ENCODE assay signal across 9 cellular contexts in the genomic region with DNA sequence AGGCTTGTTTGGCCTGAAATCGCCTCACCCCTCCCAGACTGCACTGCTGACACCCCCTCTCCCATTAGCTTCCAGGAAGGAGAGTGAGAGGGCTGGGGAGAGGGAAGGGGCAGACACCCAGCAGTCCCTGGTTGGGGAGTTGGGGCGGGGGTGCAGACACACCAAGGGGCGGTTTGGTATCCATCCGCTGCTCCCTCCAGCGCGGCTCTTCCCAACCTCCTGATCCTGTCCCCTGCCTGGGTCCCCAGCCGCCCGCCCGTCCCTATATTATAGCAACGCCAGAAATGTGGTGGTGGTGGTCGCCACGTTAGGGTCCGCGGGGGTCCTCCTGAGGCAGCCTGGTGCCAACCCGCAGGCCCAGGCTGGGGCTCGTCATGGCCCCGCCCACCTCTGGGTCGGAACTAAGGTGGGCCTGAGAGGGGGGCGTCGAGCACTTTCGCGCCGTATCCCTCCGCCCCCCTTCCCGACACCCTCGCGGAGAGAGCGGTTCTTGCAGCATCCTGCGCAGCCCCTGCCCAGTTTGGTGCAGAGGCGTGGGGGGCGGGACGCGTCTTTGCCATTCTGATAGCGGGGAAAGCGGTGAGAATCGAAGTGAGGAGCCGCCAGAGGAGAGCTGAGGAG. TPM values are rescaled to one million over a fixed set of nuclear protein-coding genes. Genes with fewer than 3 reads are reported as not detected.
A peak's percentile ranks its signal among the peaks of the same experiment; 100 is the strongest.
DNase-seq lines count a peak whose midpoint lies in the region; ATAC-seq, FAIRE-seq and TF ChIP-seq lines count a peak whose summit lies in the region.
"Had no signal": no experiment of that assay in that cellular context is flagged by ENCODE, and none has a peak within 500 bp of the region (broad histone marks: within the 10 kb centered on the region; RNA-seq: fewer than 3 reads in every experiment).

No MANE protein-coding gene starts in this region.

- no peaks in the 10 kb centered on the region for H3K4me1 ChIP-seq in heart left ventricle
- H3K4me1 ChIP-seq in mesodermal cell (ENCODE audit: control insufficient read depth, insufficient read depth, low read length, poor library complexity, severe bottlenecking), result no peaks in the 10 kb centered on the region
- no peaks in the 10 kb centered on the region for H3K4me1 ChIP-seq in uterus

- H3K4me3 ChIP-seq in heart left ventricle, result peak overlapping the region; percentile 30 to 76 (median 60)
- peak overlapping the region; percentile 48 for H3K4me3 ChIP-seq in bronchial epithelial cell (ENCODE audit: low read depth, low read length)
- H3K4me3 ChIP-seq in mesodermal cell (ENCODE audit: extremely low read depth, insufficient read depth, low read length, poor library complexity, severe bottlenecking), result peak overlapping the region; percentile 48
- H3K4me3 ChIP-seq in uterus, result peak overlapping the region; percentile 57 to 60
- H3K4me3 ChIP-seq: SK-N-MC had no signal

- TF ChIP-seq CTCF in heart left ventricle (IDR thresholded peaks at IDR 0.05) (no peak), bronchial epithelial cell (IDR thresholded peaks at IDR 0.05; ENCODE audit: insufficient read depth, low read length, severe bottlenecking) (no peak), uterus (IDR thresholded peaks at IDR 0.05) (no peak)

- DNase-seq in heart left ventricle (peak in 1 of 5 donors; percentile 16), Right ventricle myocardium inferior (ENCODE audit: missing footprints) (no peak), bronchial epithelial cell (ENCODE audit: low read depth) (no peak), uterus (peak; percentile 20 to 25), KG1 (lab: John Stamatoyannopoulos, UW) (no peak), 8988T (no peak)

- ATAC-seq in heart left ventricle (peak in 2 of 4 donors; percentile 29 to 46), Right ventricle myocardium inferior (no peak), HG03039 (IDR thresholded peaks at IDR 0.05; ENCODE audit: unreplicated experiment) (no peak)

- TF ChIP-seq POLR2A in heart left ventricle (IDR thresholded peaks at IDR 0.05) (no peak), uterus (IDR thresholded peaks at IDR 0.05) (no peak)

- H3K9me3 ChIP-seq in heart left ventricle (peaks cover 0 to 5% (median 0%) of the 10 kb centered on the region in 12 donors), mesodermal cell (ENCODE audit: control insufficient read depth, low read length) (no peaks in the 10 kb centered on the region), uterus (no peaks in the 10 kb centered on the region)

- H3K36me3 ChIP-seq in heart left ventricle (no peaks in the 10 kb centered on the region), bronchial epithelial cell (ENCODE audit: control insufficient read depth, insufficient read depth, low read length) (no peaks in the 10 kb centered on the region), mesodermal cell (ENCODE audit: control insufficient read depth, insufficient read depth, low read length) (peaks cover 3% of the 10 kb centered on the region), uterus (no peaks in the 10 kb centered on the region)

- intact Hi-C loops in heart left ventricle (cut with DNase I) (no loop called here), Right ventricle myocardium inferior (cut with DNase I) (no loop called here), uterus (cut with DNase I; ENCODE audit: low total_unique reads) (no loop called here)

- H3K27me3 ChIP-seq in heart left ventricle, result peaks cover 0 to 11% (median 0%) of the 10 kb centered on the region in 9 donors
- no peaks in the 10 kb centered on the region for H3K27me3 ChIP-seq in bronchial epithelial cell (ENCODE audit: control insufficient read depth, insufficient read depth, low read length)
- H3K27me3 ChIP-seq in uterus, result no peaks in the 10 kb centered on the region

- peak overlapping the region in 1 of 12 donors; percentile 48 for H3K27ac ChIP-seq in heart left ventricle
- no peak overlapping the region for H3K27ac ChIP-seq in mesodermal cell (ENCODE audit: low read depth, low read length, severe bottlenecking)
- peak overlapping the region; percentile 46 to 64 for H3K27ac ChIP-seq in uterus
- H3K27ac ChIP-seq: SK-N-MC had no signal

- 13 to 46% (median 25%) methylated on average over 11 to 37 of the region's 37 CpGs for WGBS in heart left ventricle, 4 donors
- WGBS in mesodermal cell (ENCODE audit: insufficient coverage in 2 of 2), 2 experiments, result 0% methylated on average over 5 of the region's 37 CpGs; no CpG with 5 or more reads in 1 of the 2 experiments

- FAIRE-seq in bronchial epithelial cell (lab: Jason Lieb, UNC), result no peak

RNA-seq across cellular contexts. Expression of gene GPRASP3, which starts 25.1 kb away (rescaled TPM):
- total RNA-seq in heart left ventricle (1 to 10 TPM; 3.1 to 9.6 (median 5.4) TPM), Right ventricle myocardium inferior (7.0 TPM), bronchial epithelial cell (1.8 and 2.6 TPM in 2 replicates), uterus (10 to 100 TPM in 2 of 4 donors, 1 to 10 TPM in 2; 2.4 to 26.2 (median 11.9) TPM)
- polyA plus RNA-seq in heart left ventricle, result 1 to 10 TPM; 1.1 to 2.3 TPM
- 5.4 TPM for polyA plus RNA-seq in mesodermal cell (2013, experiment 1 of 2)
- polyA plus RNA-seq in mesodermal cell (2013, experiment 2 of 2), result 5.7 TPM

RNA-seq across cellular contexts. Expression of gene GPRASP2, which starts 33.4 kb away (rescaled TPM):
- total RNA-seq in heart left ventricle, result 10 to 100 TPM in 7 of 9 donors, 1 to 10 TPM in 2; 7.5 to 19.6 (median 14.2) TPM
- 1 to 10 TPM; 4.3 to 7.7 TPM for polyA plus RNA-seq in heart left ventricle
- 10.3 TPM for total RNA-seq in Right ventricle myocardium inferior
- total RNA-seq in bronchial epithelial cell, result 4.2 and 9.6 TPM in 2 replicates
- polyA plus RNA-seq in mesodermal cell (2013, experiment 1 of 2), result 14.3 TPM
- 11.9 TPM for polyA plus RNA-seq in mesodermal cell (2013, experiment 2 of 2)
- 10 to 100 TPM in 2 of 4 donors, 1 to 10 TPM in 2; 7.1 to 99.6 (median 20.3) TPM for total RNA-seq in uterus

Comparison
In these comparisons a context has a peak if more than half of its experiments do, and no peak if none do; other contexts are left out.
1. DNase-seq: peak in uterus (2 of 2); none in Right ventricle myocardium inferior (single experiment), bronchial epithelial cell (single experiment), KG1 (single experiment) and 8988T (single experiment).
2. Peak in every context shown above with its lines, with median percentiles within 50 percentile points of each other: H3K4me3 ChIP-seq.